Comparison of ENCODE assay signal across 8 cellular contexts in the genomic region with DNA sequence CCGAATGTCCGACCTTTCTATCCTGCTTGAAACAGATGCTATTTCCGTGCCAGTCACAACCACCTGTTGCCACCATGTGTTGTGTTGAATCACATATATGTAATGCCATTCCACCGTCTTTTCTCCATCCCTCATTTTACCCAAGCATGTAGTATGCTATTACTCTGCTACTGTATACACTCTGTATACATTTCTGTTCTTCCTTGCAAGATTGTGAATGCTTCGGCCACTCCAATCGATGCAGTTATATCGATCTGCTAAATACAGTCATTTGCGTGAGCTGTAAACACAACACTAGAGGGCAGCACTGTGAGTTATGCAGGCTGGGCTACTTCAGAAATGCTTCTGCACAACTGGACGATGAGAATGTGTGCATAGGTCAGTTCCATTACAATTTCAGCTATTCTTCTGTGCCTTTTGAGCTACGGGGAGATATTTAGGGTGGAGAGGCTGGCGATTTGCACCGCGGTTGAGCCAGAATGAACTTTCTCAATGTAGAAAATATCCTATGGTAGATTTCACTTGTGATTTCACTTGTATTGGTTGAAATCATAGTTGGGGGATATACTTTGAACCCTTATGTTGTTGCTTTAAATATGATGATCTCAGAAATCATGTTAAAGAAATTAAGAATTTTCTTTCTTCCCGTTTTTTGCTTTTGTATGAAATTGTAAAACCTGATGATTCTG.
DNase-seq lines count a peak whose midpoint lies in the region; ATAC-seq and TF ChIP-seq lines count a peak whose summit lies in the region.

No MANE protein-coding gene starts in this region.

- H3K9me3 ChIP-seq in Panc1 (ENCODE audit: control insufficient read depth, insufficient read depth, low read depth, low read length), result no peaks in the 10 kb centered on the region

- in situ Hi-C loops in Panc1 (cut with HindIII; ENCODE audit: low pct_unique_long_range_greater_than_20kb, low sequenced_read_pairs), result no loop called here

- peaks cover 8% of the 10 kb centered on the region for H3K27me3 Mint-ChIP-seq in activated CD4-positive, alpha-beta T cell treated with anti-CD3 and anti-CD28 coated beads, Interleukin-2, amount 10 ng/mL, durations not matched to agents 24 days and 14 days

- CTCF ChIA-PET in Panc1 (lab: Charles Lee), result no interaction called here

- H3K27ac ChIP-seq in Panc1 (ENCODE audit: low read length), result no peak overlapping the region
- H3K27ac ChIP-seq in dorsolateral prefrontal cortex, result no peak overlapping the region

- H3K36me3 Mint-ChIP-seq in activated CD4-positive, alpha-beta T cell treated with anti-CD3 and anti-CD28 coated beads, Interleukin-2, amount 10 ng/mL, durations not matched to agents 24 days and 14 days (ENCODE audit: low read depth), result no peaks in the 10 kb centered on the region

- no peaks in the 10 kb centered on the region for H3K4me1 ChIP-seq in Panc1 (ENCODE audit: control insufficient read depth, insufficient read depth, low read length)

- H3K36me3 ChIP-seq in Panc1 (ENCODE audit: control insufficient read depth, insufficient read depth, low read length), result no peaks in the 10 kb centered on the region

- no peaks in the 10 kb centered on the region for H3K4me1 Mint-ChIP-seq in activated CD4-positive, alpha-beta T cell treated with anti-CD3 and anti-CD28 coated beads, Interleukin-2, amount 10 ng/mL, durations not matched to agents 24 days and 14 days

- no peak overlapping the region for H3K27ac Mint-ChIP-seq in activated CD4-positive, alpha-beta T cell treated with anti-CD3 and anti-CD28 coated beads, Interleukin-2, amount 10 ng/mL, durations not matched to agents 24 days and 14 days

- no peak overlapping the region for H3K4me3 Mint-ChIP-seq in activated CD4-positive, alpha-beta T cell treated with anti-CD3 and anti-CD28 coated beads, Interleukin-2, amount 10 ng/mL, durations not matched to agents 24 days and 14 days

- no TSS peak for BruUV-seq in Panc1 (replicated peaks; lab: Mats Ljungman, UMichigan)

- TF ChIP-seq CTCF in Panc1 (IDR thresholded peaks at IDR 0.05) (peak; percentile 65), dorsolateral prefrontal cortex (IDR thresholded peaks at IDR 0.05 in 54 of 56, conservative IDR thresholded peaks at IDR 0.05 in 2 of 56; ENCODE audit: low read depth in 1 of 56, partially characterized antibody in 56 of 56) (peak in 55 of 56 donors; percentile 35 to 75 (median 62))

- POLR2A ChIA-PET in Panc1 (lab: Charles Lee), result no interaction called here

- ATAC-seq in GM19438 (IDR thresholded peaks at IDR 0.05; ENCODE audit: low read depth, unreplicated experiment) (peak; percentile 90), HG03442 (IDR thresholded peaks at IDR 0.05; ENCODE audit: unreplicated experiment) (peak; percentile 82), Panc1 (no peak)

- intact Hi-C loops in activated CD4-positive, alpha-beta T cell treated with anti-CD3 and anti-CD28 coated beads, Interleukin-2, amount 10 ng/mL, durations not matched to agents 24 days and 14 days (cut with micrococcal nuclease), result loop anchor here (2.0 kb wide), 1 partner anchor 98 kb away; no protein-coding TSS in a partner anchor
- intact Hi-C loops in Panc1 (cut with micrococcal nuclease; ENCODE audit: unreplicated experiment), result no loop called here
- intact Hi-C loops in dorsolateral prefrontal cortex (cut with DNase I), result loop anchor here in 1 of 2 donors (10.0 kb wide), 1 partner anchor 324 kb away; no protein-coding TSS in a partner anchor

- H3K9me3 Mint-ChIP-seq in activated CD4-positive, alpha-beta T cell treated with anti-CD3 and anti-CD28 coated beads, Interleukin-2, amount 10 ng/mL, durations not matched to agents 24 days and 14 days, result no peaks in the 10 kb centered on the region

- DNase-seq in activated CD4-positive, alpha-beta T cell treated with anti-CD3 and anti-CD28 coated beads, Interleukin-2, amount 10 ng/mL, durations not matched to agents 24 days and 14 days, result peak; percentile 76
- no peak for DNase-seq in activated CD4-positive, alpha-beta T cell treated with anti-CD3 and anti-CD28 coated beads for 4 hours
- DNase-seq in Panc1 (ENCODE audit: low read depth, low spot score), result peak; percentile 4
- peak in 2 of 10 donors; percentile 14 to 27 for DNase-seq in dorsolateral prefrontal cortex
- peak; percentile 76 for DNase-seq in mucosa of gallbladder (ENCODE audit: low spot score)
- no peak for DNase-seq in NCI-H1930 (lab: John Stamatoyannopoulos, UW)

- H3K27me3 ChIP-seq in Panc1 (ENCODE audit: control insufficient read depth, insufficient read depth, low read length) (no peaks in the 10 kb centered on the region), dorsolateral prefrontal cortex (no peaks in the 10 kb centered on the region)

- H3K4me3 ChIP-seq in Panc1 (ENCODE audit: low read depth in 2 of 2, low read length in 2 of 2), result no peak overlapping the region
- no peak overlapping the region for H3K4me3 ChIP-seq in dorsolateral prefrontal cortex

Comparison
In these comparisons a context has a peak if more than half of its experiments do, and no peak if none do; other contexts are left out.
1. DNase-seq: peak in activated CD4-positive, alpha-beta T cell treated with anti-CD3 and anti-CD28 coated beads, Interleukin-2, amount 10 ng/mL, durations not matched to agents 24 days and 14 days (single experiment), Panc1 (single experiment) and mucosa of gallbladder (single experiment); none in activated CD4-positive, alpha-beta T cell treated with anti-CD3 and anti-CD28 coated beads for 4 hours (0 of 2) and NCI-H1930 (0 of 2).